In the genomic region with DNA sequence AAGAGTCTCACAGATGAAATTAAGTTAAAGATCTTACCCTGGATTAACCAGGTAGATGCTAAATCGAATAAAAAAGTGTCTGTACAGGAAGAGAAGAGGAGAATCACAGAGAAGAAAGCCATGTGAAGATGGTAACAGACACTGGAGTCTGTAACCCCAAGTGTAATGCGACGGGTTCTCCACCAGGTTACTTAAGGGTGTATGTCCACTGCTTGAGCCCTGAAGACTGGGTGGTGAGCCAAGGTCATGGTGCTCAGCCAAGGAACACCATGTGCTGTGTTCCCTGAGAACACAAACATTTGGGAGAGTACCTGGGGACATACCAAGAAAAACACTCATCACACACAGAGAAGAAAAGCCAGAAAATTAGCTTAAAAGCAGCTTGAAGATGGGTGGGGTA, we compare ENCODE assay signal across 24 cellular contexts. TPM values are rescaled to one million over a fixed set of nuclear protein-coding genes. Genes with fewer than 3 reads are reported as not detected.
DNase-seq lines count a peak whose midpoint lies in the region; ATAC-seq and TF ChIP-seq lines count a peak whose summit lies in the region.
"Had no signal": no experiment of that assay in that cellular context is flagged by ENCODE, and none has a peak within 500 bp of the region (broad histone marks: within the 10 kb centered on the region; RNA-seq: fewer than 3 reads in every experiment).

No MANE protein-coding gene starts in this region.

- no peaks in the 10 kb centered on the region for H3K36me3 ChIP-seq in gastroesophageal sphincter
- H3K36me3 ChIP-seq in gastrocnemius medialis, result no peaks in the 10 kb centered on the region
- H3K36me3 ChIP-seq in upper lobe of left lung, result no peaks in the 10 kb centered on the region
- no peaks in the 10 kb centered on the region for H3K36me3 ChIP-seq in sigmoid colon
- H3K36me3 ChIP-seq: BE2C, HAP-1, Peyer's patch had no signal

- H3K4me3 ChIP-seq in gastroesophageal sphincter (no peak overlapping the region), gastrocnemius medialis (no peak overlapping the region), upper lobe of left lung (no peak overlapping the region), sigmoid colon (no peak overlapping the region)
- H3K4me3 ChIP-seq: A549, GM23338, HAP-1, Peyer's patch had no signal

- TF ChIP-seq CTCF in LNCAP (IDR thresholded peaks at IDR 0.05) (peak; percentile 18; the same call in 1 of the 2 replicates), gastroesophageal sphincter (IDR thresholded peaks at IDR 0.05) (no peak), gastrocnemius medialis (IDR thresholded peaks at IDR 0.05 in 4 of 5, conservative IDR thresholded peaks at IDR 0.05 in 1 of 5) (no peak), upper lobe of left lung (IDR thresholded peaks at IDR 0.05) (peak in 3 of 6 experiments; percentile 26 to 44 (median 29)), sigmoid colon (IDR thresholded peaks at IDR 0.05) (no peak), GM20000 (IDR thresholded peaks at IDR 0.05; ENCODE audit: extremely low read depth, missing control alignments) (no peak)

- 74 to 78% methylated on average over 3 of the region's 3 CpGs for WGBS in gastroesophageal sphincter (ENCODE audit: low coverage in 1 of 2), 2 donors
- WGBS in upper lobe of left lung, 2 donors, result 72 to 77% methylated on average over 3 of the region's 3 CpGs
- WGBS in sigmoid colon, 2 donors, result 78 to 81% methylated on average over 3 of the region's 3 CpGs

- TF ChIP-seq POLR2A in gastroesophageal sphincter (IDR thresholded peaks at IDR 0.05) (no peak), gastrocnemius medialis (IDR thresholded peaks at IDR 0.05) (no peak), upper lobe of left lung (IDR thresholded peaks at IDR 0.05) (no peak), erythroblast (IDR thresholded peaks at IDR 0.05; ENCODE audit: low read length) (no peak), sigmoid colon (IDR thresholded peaks at IDR 0.05) (no peak)

- TF ChIP-seq EP300 in gastroesophageal sphincter (IDR thresholded peaks at IDR 0.05) (no peak), upper lobe of left lung (IDR thresholded peaks at IDR 0.05) (peak in 2 of 4 donors; percentile 26 to 71), sigmoid colon (IDR thresholded peaks at IDR 0.05) (no peak)

- H3K4me1 ChIP-seq in gastroesophageal sphincter, result no peaks in the 10 kb centered on the region
- H3K4me1 ChIP-seq in gastrocnemius medialis, result peaks cover 0 to 5% of the 10 kb centered on the region in 2 donors
- peaks cover 0 to 22% (median 0%) of the 10 kb centered on the region in 4 donors for H3K4me1 ChIP-seq in upper lobe of left lung
- no peaks in the 10 kb centered on the region for H3K4me1 ChIP-seq in sigmoid colon
- H3K4me1 ChIP-seq: A549, BE2C, HAP-1, Peyer's patch had no signal

- DNase-seq in gastrocnemius medialis (peak; percentile 14 to 60), upper lobe of left lung (peak in 1 of 2 donors; percentile 73), erythroblast (lab: John Stamatoyannopoulos, UW) (no peak), sigmoid colon (no peak), GM20000 (ENCODE audit: low spot score) (no peak)
- DNase-seq: BE2C; CD4-positive, CD25-positive, alpha-beta regulatory T cell; EL; GF-D8; NCI-H1105; NCI-H1694; NCI-H2081; NCI-H2171; NCI-H345; NCI-H524; NCI-H774; Peyer's patch had no signal

- intact Hi-C loops in gastrocnemius medialis (cut with DNase I; ENCODE audit: low total_unique reads), result no loop called here
- intact Hi-C loops in sigmoid colon (cut with DNase I), result no loop called here

- no peaks in the 10 kb centered on the region for H3K9me3 ChIP-seq in gastroesophageal sphincter
- no peaks in the 10 kb centered on the region for H3K9me3 ChIP-seq in gastrocnemius medialis
- H3K9me3 ChIP-seq in upper lobe of left lung, result no peaks in the 10 kb centered on the region
- H3K9me3 ChIP-seq in sigmoid colon, result no peaks in the 10 kb centered on the region
- H3K9me3 ChIP-seq: A549, BE2C, HAP-1, Peyer's patch had no signal

- ATAC-seq in gastroesophageal sphincter, result peak; percentile 43
- peak; percentile 69 to 79 for ATAC-seq in gastrocnemius medialis
- peak; percentile 53 to 73 for ATAC-seq in upper lobe of left lung (ENCODE audit: low FRiP score in 2 of 2)
- ATAC-seq: A549, GM23338, SK-N-SH treated with all-trans-retinoic acid at 6 μM for 48 hours had no signal

- no peaks in the 10 kb centered on the region for H3K27me3 ChIP-seq in gastroesophageal sphincter
- H3K27me3 ChIP-seq in gastrocnemius medialis, result no peaks in the 10 kb centered on the region
- H3K27me3 ChIP-seq in upper lobe of left lung, result no peaks in the 10 kb centered on the region
- no peaks in the 10 kb centered on the region for H3K27me3 ChIP-seq in sigmoid colon
- H3K27me3 ChIP-seq: Peyer's patch had no signal

- H3K27ac ChIP-seq in gastroesophageal sphincter, result no peak overlapping the region
- no peak overlapping the region for H3K27ac ChIP-seq in gastrocnemius medialis
- H3K27ac ChIP-seq in upper lobe of left lung, result peak overlapping the region in 1 of 4 donors; percentile 14
- no peak overlapping the region for H3K27ac ChIP-seq in sigmoid colon
- H3K27ac ChIP-seq: A549, Peyer's patch had no signal

- in situ Hi-C loops in gastrocnemius medialis (cut with MboI; ENCODE audit: low sequenced_read_pairs in 4 of 4), result no loop called here

RNA-seq across cellular contexts. Expression of a gene that starts 8.2 kb away (rescaled TPM):
- total RNA-seq in gastroesophageal sphincter, result 1 to 10 TPM in 3 of 4 donors, under 1 TPM in 1; 0.58 to 5.9 (median 2.5) TPM
- 1 to 10 TPM; 1.6 to 8.2 (median 5.3) TPM for total RNA-seq in gastrocnemius medialis
- 100 to 1,000 TPM in 2 of 6 donors, 10 to 100 TPM in 4; 20.1 to 131 (median 55.2) TPM for total RNA-seq in upper lobe of left lung
- 1 to 10 TPM in 3 of 4 donors, under 1 TPM in 1; 0.81 to 4.7 (median 3.9) TPM for total RNA-seq in sigmoid colon
- polyA plus RNA-seq in sigmoid colon, result under 1 TPM in 2 of 3 donors, not detected in 1; 0.15 to 0.60 TPM
- total RNA-seq: CD4-positive, CD25-positive, alpha-beta regulatory T cell; GM23338; LHCN-M2 had no signal
- polyA plus RNA-seq: CD4-positive, CD25-positive, alpha-beta regulatory T cell had no signal

Comparison
In these comparisons a context has a peak if more than half of its experiments do, and no peak if none do; other contexts are left out.
1. DNase-seq: peak in gastrocnemius medialis (2 of 2); none in erythroblast (0 of 2), sigmoid colon (single experiment) and GM20000 (single experiment).
2. Peak in every context shown above with its lines, with median percentiles within 50 percentile points of each other: ATAC-seq.